1 cellular context compared by ENCODE assay signal in genomic region chr1:154014154-154014910, GRCh38.
TF ChIP-seq lines count a peak whose summit lies in the region.

No MANE protein-coding gene starts in this region.

TF ChIP-seq in HepG2, 621 proteins besides CTCF, POLR2A, EP300 and RAD21:
- no peak for TF ChIP-seq TFDP2 (CRISPR knock-in tag; IDR thresholded peaks at IDR 0.05)
- TF ChIP-seq NR2F2 (IDR thresholded peaks at IDR 0.05; ENCODE audit: borderline replicate concordance, low read depth): no peak
- TF ChIP-seq ARID4A (CRISPR knock-in tag; IDR thresholded peaks at IDR 0.05; ENCODE audit: borderline replicate concordance): no peak
- TF ChIP-seq KLF16 (CRISPR knock-in tag; IDR thresholded peaks at IDR 0.05): no peak
- TF ChIP-seq FOSL2 (CRISPR knock-in tag; IDR thresholded peaks at IDR 0.05): peak; percentile 44
- TF ChIP-seq ATM (IDR thresholded peaks at IDR 0.05; ENCODE audit: borderline replicate concordance): no peak
- TF ChIP-seq BCLAF1 (IDR thresholded peaks at IDR 0.05): no peak
